Comparison of ENCODE assay signal across 2 cellular contexts in genomic region chr4:168076989-168077725, GRCh38.
A peak's percentile ranks its signal among the peaks of the same experiment; 100 is the strongest.
TF ChIP-seq lines count a peak whose summit lies in the region.

No MANE protein-coding gene starts in this region.

TF ChIP-seq in HCT116, 20 proteins besides CTCF, POLR2A, EP300 and RAD21 (continued from another document):
- TF ChIP-seq ATF3 (IDR thresholded peaks at IDR 0.05) (no peak), TCF7L2 (IDR thresholded peaks at IDR 0.05; ENCODE audit: borderline replicate concordance, extremely low read depth, insufficient read depth, insufficient read length) (no peak), EZH2 (IDR thresholded peaks at IDR 0.05) (no peak), POLR2AphosphoS5 (IDR thresholded peaks at IDR 0.05; ENCODE audit: low read depth, low read length) (no peak), FOSL1 (IDR thresholded peaks at IDR 0.05; ENCODE audit: low read depth) (no peak), REST (IDR thresholded peaks at IDR 0.05; ENCODE audit: low read depth) (no peak), SIN3A (IDR thresholded peaks at IDR 0.05; ENCODE audit: low read depth) (no peak), SRF (IDR thresholded peaks at IDR 0.05; ENCODE audit: low read depth) (no peak; the same call in none of the 2 replicates), CEBPB (IDR thresholded peaks at IDR 0.05; ENCODE audit: low read depth) (0 out of 2 replicates have a peak, but pooled peaks have one; percentile 43), EGR1 (IDR thresholded peaks at IDR 0.05; ENCODE audit: low read depth) (no peak), ZNF274 (IDR thresholded peaks at IDR 0.05; ENCODE audit: low read depth, low read length) (no peak), JUND (IDR thresholded peaks at IDR 0.05) (no peak), ZFX (IDR thresholded peaks at IDR 0.05) (no peak), ELF1 (IDR thresholded peaks at IDR 0.05; ENCODE audit: borderline replicate concordance, low read depth) (no peak), SP1 (IDR thresholded peaks at IDR 0.05; ENCODE audit: low read depth) (no peak), CBX3 (IDR thresholded peaks at IDR 0.05; ENCODE audit: low read depth) (peak; percentile 82), YY1 (IDR thresholded peaks at IDR 0.05; ENCODE audit: extremely low read depth, insufficient replicate concordance, low read depth, low read length) (peak; percentile 67), MAX (IDR thresholded peaks at IDR 0.05) (peak; percentile 81), ZBTB33 (IDR thresholded peaks at IDR 0.05; ENCODE audit: extremely low read depth, insufficient replicate concordance, low read length) (no peak)

TF ChIP-seq in HepG2, 621 proteins besides CTCF, POLR2A, EP300 and RAD21 (continued from another document):
- TF ChIP-seq MBNL3 (CRISPR knock-in tag; conservative IDR thresholded peaks at IDR 0.05) (no peak), FOXP1 (IDR thresholded peaks at IDR 0.05) (no peak), FOXP1 (CRISPR knock-in tag; IDR thresholded peaks at IDR 0.05) (no peak), ZNF496 (CRISPR knock-in tag; IDR thresholded peaks at IDR 0.05; ENCODE audit: insufficient replicate concordance) (no peak), ZNF646 (CRISPR knock-in tag; IDR thresholded peaks at IDR 0.05) (no peak), SMC3 (IDR thresholded peaks at IDR 0.05; ENCODE audit: low read length) (peak; percentile 47; the same call in 1 of the 2 replicates), SOX6 (IDR thresholded peaks at IDR 0.05) (no peak), SOX6 (CRISPR knock-in tag; IDR thresholded peaks at IDR 0.05) (no peak), ZBTB10 (CRISPR knock-in tag; IDR thresholded peaks at IDR 0.05; ENCODE audit: borderline replicate concordance) (no peak), ISX (CRISPR knock-in tag; conservative IDR thresholded peaks at IDR 0.05) (no peak), SMAD9 (CRISPR knock-in tag; IDR thresholded peaks at IDR 0.05) (no peak), ZNF142 (CRISPR knock-in tag; IDR thresholded peaks at IDR 0.05) (no peak), SMAD1 (CRISPR knock-in tag; IDR thresholded peaks at IDR 0.05; ENCODE audit: borderline replicate concordance, low read depth) (no peak), MAFK (conservative IDR thresholded peaks at IDR 0.05 in 1 of 2, IDR thresholded peaks at IDR 0.05 in 1 of 2; ENCODE audit: low read length in 2 of 2) (peak; percentile 44 to 69; a peak in 3 of 4 replicates), ZNF552 (CRISPR knock-in tag; IDR thresholded peaks at IDR 0.05; ENCODE audit: borderline replicate concordance) (no peak), RBM39 (IDR thresholded peaks at IDR 0.05; ENCODE audit: low read depth, low read length, poor library complexity, severe bottlenecking) (no peak), STAG1 (CRISPR knock-in tag; IDR thresholded peaks at IDR 0.05) (peak; percentile 81)
